In the genomic region with DNA sequence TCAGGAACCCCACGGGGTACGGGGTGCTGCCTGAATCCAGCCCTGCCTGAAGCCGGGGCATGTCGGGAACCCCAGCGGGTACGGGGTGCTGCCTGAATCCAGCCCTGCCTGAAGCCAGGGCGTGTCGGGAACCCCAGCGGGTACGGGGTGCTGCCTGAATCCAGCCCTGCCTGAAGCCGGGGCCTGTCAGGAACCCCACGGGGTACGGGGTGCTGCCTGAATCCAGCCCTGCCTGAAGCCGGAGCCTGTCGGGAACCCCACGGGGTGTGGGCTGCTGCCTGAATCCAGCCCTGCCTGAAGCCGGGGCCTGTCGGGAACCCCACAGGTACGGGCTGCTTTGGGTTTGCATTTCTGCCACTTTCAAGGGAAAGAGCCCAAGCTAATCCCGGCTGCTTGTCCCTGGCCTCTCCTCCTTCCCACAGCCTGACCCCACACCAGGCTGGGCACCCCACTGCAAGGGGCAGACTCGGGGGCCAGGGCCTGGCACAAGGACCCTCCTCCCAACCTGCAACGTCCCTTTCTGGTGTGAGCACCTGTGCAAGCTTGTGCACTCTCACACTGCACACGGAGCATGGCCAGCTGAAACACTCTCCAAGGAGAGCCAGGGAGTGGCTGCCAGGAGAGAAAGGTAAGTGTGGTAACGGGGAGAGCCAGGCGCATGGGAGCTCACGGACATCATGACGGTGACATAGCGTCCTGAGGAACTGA, we compare ENCODE assay signal across 32 cellular contexts.
"Had no signal": no experiment of that assay in that cellular context is flagged by ENCODE, and none has a peak within 500 bp of the region (broad histone marks: within the 10 kb centered on the region; RNA-seq: fewer than 3 reads in every experiment).

No MANE protein-coding gene starts in this region.

- H3K27me3 ChIP-seq: ascending aorta, body of pancreas had no signal

- FAIRE-seq: bronchial epithelial cell had no signal

- H3K9me3 ChIP-seq: ascending aorta, body of pancreas, SJSA1 had no signal

- H3K36me3 ChIP-seq: ascending aorta, SJSA1 had no signal

- DNase-seq: activated CD4-positive, alpha-beta T cell treated with anti-CD3 and anti-CD28 coated beads for 48 hours; activated CD4-positive, alpha-beta T cell treated with anti-CD3 and anti-CD28 coated beads, Interleukin-2, amount 50 U/mL, for 48 hours; activated CD4-positive, CD25-positive, alpha-beta regulatory T cell treated with anti-CD3 and anti-CD28 coated beads, Interleukin-2, amount 50 U/mL, for 72 hours; activated CD8-positive, alpha-beta memory T cell treated with anti-CD3 and anti-CD28 coated beads, Interleukin-2, amount 10 ng/mL, durations not matched to agents 7 days and 5 days; activated effector memory CD4-positive, alpha-beta T cell treated with Interleukin-2 at 50 U/mL for 16 hours; activated naive CD4-positive, alpha-beta T cell; activated naive CD8-positive, alpha-beta T cell treated with anti-CD3 and anti-CD28 coated beads, Interleukin-2, amount 50 U/mL, for 24 hours; activated T-cell treated with anti-CD3 and anti-CD28 coated beads, Interleukin-2, amount 50 U/mL, for 24 hours; amniotic stem cell; central memory CD4-positive, alpha-beta T cell; NCI-H1092; NCI-H1436 treated with DMSO at 0.1 percent for 48 hours; NCI-H187; NCI-H2081; NCI-H2171 treated with DMSO at 0.1 percent for 48 hours; NCI-H226; NCI-H526; NCI-H774; NK-92 treated with Interleukin-12 subunit alpha and Interleukin-12 subunit beta, amount 100 ng/mL, for 24 hours; OCI-M1; RPMI8226; SHP77; SW 1271 had no signal

- H3K4me1 ChIP-seq: ascending aorta had no signal

- H3K9ac ChIP-seq: KMS-11 had no signal

- ATAC-seq: activated CD8-positive, alpha-beta memory T cell treated with anti-CD3 and anti-CD28 coated beads, Interleukin-2, amount 10 ng/mL, durations not matched to agents 7 days and 5 days; activated naive CD4-positive, alpha-beta T cell treated with anti-CD3 and anti-CD28 coated beads, Interleukin-2, amount 50 U/mL, for 72 hours; activated naive CD8-positive, alpha-beta T cell treated with anti-CD3 and anti-CD28 coated beads, Interleukin-2, amount 50 U/mL, for 24 hours; body of pancreas; Panc1; SK-N-SH treated with all-trans-retinoic acid at 6 μM for 48 hours; WTC11 had no signal

- H3K4me3 ChIP-seq: ascending aorta, body of pancreas, SJSA1 had no signal

- H3K27ac ChIP-seq: ascending aorta, body of pancreas, KMS-11, SJSA1 had no signal
